9 cellular contexts compared by ENCODE assay signal in genomic region chr3:142888099-142888483, GRCh38. TPM values are rescaled to one million over a fixed set of nuclear protein-coding genes. Genes with fewer than 3 reads are reported as not detected.
DNase-seq lines count a peak whose midpoint lies in the region; ATAC-seq, FAIRE-seq and TF ChIP-seq lines count a peak whose summit lies in the region.
"Had no signal": no experiment of that assay in that cellular context is flagged by ENCODE, and none has a peak within 500 bp of the region (broad histone marks: within the 10 kb centered on the region; RNA-seq: fewer than 3 reads in every experiment).

No MANE protein-coding gene starts in this region.

- H3K9me3 Mint-ChIP-seq in activated naive CD4-positive, alpha-beta T cell treated with anti-CD3 and anti-CD28 coated beads, Interleukin-2, amount 10 ng/mL, durations not matched to agents 7 days and 5 days: no peaks in the 10 kb centered on the region

- TF ChIP-seq CTCF in bronchial epithelial cell (IDR thresholded peaks at IDR 0.05; ENCODE audit: insufficient read depth, low read length, severe bottlenecking): no peak

- no peak for FAIRE-seq in bronchial epithelial cell (lab: Jason Lieb, UNC)
- FAIRE-seq: colon had no signal

- WGBS in thymus: 4% methylated on average over 14 of the region's 14 CpGs

- H3K36me3 Mint-ChIP-seq in activated naive CD4-positive, alpha-beta T cell treated with anti-CD3 and anti-CD28 coated beads, Interleukin-2, amount 10 ng/mL, durations not matched to agents 7 days and 5 days: no peaks in the 10 kb centered on the region

- peaks cover 8% of the 10 kb centered on the region for H3K4me1 Mint-ChIP-seq in activated naive CD4-positive, alpha-beta T cell treated with anti-CD3 and anti-CD28 coated beads, Interleukin-2, amount 10 ng/mL, durations not matched to agents 7 days and 5 days

- H3K9me3 ChIP-seq in thymus (ENCODE audit: control insufficient read depth): no peaks in the 10 kb centered on the region

- H3K36me3 ChIP-seq in bronchial epithelial cell (ENCODE audit: control insufficient read depth, insufficient read depth, low read length) (no peaks in the 10 kb centered on the region), thymus (ENCODE audit: control insufficient read depth, insufficient read depth) (no peaks in the 10 kb centered on the region)

- H3K4me1 ChIP-seq in thymus (ENCODE audit: control insufficient read depth, insufficient read depth, low read length): peaks cover 8% of the 10 kb centered on the region

- no peak for DNase-seq in activated naive CD4-positive, alpha-beta T cell treated with anti-CD3 and anti-CD28 coated beads, Interleukin-2, amount 10 ng/mL, durations not matched to agents 7 days and 5 days
- DNase-seq in activated naive CD4-positive, alpha-beta T cell treated with anti-CD3 and anti-CD28 coated beads, Interleukin-2, amount 50 U/mL, for 16 hours: no peak
- DNase-seq in NCI-H460 (ENCODE audit: extremely low read depth, low read depth) (peak; percentile 56), bronchial epithelial cell (ENCODE audit: low read depth) (peak; percentile 6), left lobe of liver (ENCODE audit: low spot score) (peak; percentile 57)

- H3K27ac ChIP-seq in thymus (ENCODE audit: low read depth): no peak overlapping the region

- H3K27me3 Mint-ChIP-seq in activated naive CD4-positive, alpha-beta T cell treated with anti-CD3 and anti-CD28 coated beads, Interleukin-2, amount 10 ng/mL, durations not matched to agents 7 days and 5 days: peaks cover 60% of the 10 kb centered on the region

- CTCF ChIA-PET in activated naive CD4-positive, alpha-beta T cell treated with anti-CD3 and anti-CD28 coated beads, Interleukin-2, amount 10 ng/mL, durations not matched to agents 7 days and 5 days (lab: Charles Lee): no interaction called here

- H3K4me3 ChIP-seq in bronchial epithelial cell (ENCODE audit: low read depth, low read length) (peak overlapping the region; percentile 38), thymus (ENCODE audit: low read length) (peak overlapping the region; percentile 49)

- H3K27ac Mint-ChIP-seq in activated naive CD4-positive, alpha-beta T cell treated with anti-CD3 and anti-CD28 coated beads, Interleukin-2, amount 10 ng/mL, durations not matched to agents 7 days and 5 days: no peak overlapping the region

- peak; percentile 71 for ATAC-seq in left lobe of liver
- no peak for ATAC-seq in GM18517 (IDR thresholded peaks at IDR 0.05; ENCODE audit: unreplicated experiment)
- ATAC-seq in HG03469 (IDR thresholded peaks at IDR 0.05; ENCODE audit: unreplicated experiment): no peak

- peak overlapping the region; percentile 54 for H3K4me3 Mint-ChIP-seq in activated naive CD4-positive, alpha-beta T cell treated with anti-CD3 and anti-CD28 coated beads, Interleukin-2, amount 10 ng/mL, durations not matched to agents 7 days and 5 days

- H3K27me3 ChIP-seq in bronchial epithelial cell (ENCODE audit: control insufficient read depth, insufficient read depth, low read length) (peaks cover 7% of the 10 kb centered on the region), thymus (ENCODE audit: control insufficient read depth, insufficient read depth) (peaks cover 46% of the 10 kb centered on the region)

RNA-seq across cellular contexts. Expression of gene PCOLCE2, which starts 0.8 kb away (rescaled TPM):
- 19.2 and 20.8 TPM in 2 replicates for total RNA-seq in NCI-H460 (2014; rRNA removed; shearing (Covaris generic))
- polyA plus RNA-seq in NCI-H460 (2014; cell fraction: nucleus; rRNA removed): 33.8 and 43.0 TPM in 2 replicates
- total RNA-seq in bronchial epithelial cell (0.38 and 1.1 TPM in 2 replicates), left lobe of liver (8.2 TPM)
- polyA plus RNA-seq in thymus: 4.7 TPM

Comparison
In these comparisons a context has a peak if more than half of its experiments do, and no peak if none do; other contexts are left out.
1. DNase-seq: peak in NCI-H460 (single experiment), bronchial epithelial cell (single experiment) and left lobe of liver (single experiment); none in activated naive CD4-positive, alpha-beta T cell treated with anti-CD3 and anti-CD28 coated beads, Interleukin-2, amount 10 ng/mL, durations not matched to agents 7 days and 5 days (single experiment) and activated naive CD4-positive, alpha-beta T cell treated with anti-CD3 and anti-CD28 coated beads, Interleukin-2, amount 50 U/mL, for 16 hours (single experiment).